In the genomic region with DNA sequence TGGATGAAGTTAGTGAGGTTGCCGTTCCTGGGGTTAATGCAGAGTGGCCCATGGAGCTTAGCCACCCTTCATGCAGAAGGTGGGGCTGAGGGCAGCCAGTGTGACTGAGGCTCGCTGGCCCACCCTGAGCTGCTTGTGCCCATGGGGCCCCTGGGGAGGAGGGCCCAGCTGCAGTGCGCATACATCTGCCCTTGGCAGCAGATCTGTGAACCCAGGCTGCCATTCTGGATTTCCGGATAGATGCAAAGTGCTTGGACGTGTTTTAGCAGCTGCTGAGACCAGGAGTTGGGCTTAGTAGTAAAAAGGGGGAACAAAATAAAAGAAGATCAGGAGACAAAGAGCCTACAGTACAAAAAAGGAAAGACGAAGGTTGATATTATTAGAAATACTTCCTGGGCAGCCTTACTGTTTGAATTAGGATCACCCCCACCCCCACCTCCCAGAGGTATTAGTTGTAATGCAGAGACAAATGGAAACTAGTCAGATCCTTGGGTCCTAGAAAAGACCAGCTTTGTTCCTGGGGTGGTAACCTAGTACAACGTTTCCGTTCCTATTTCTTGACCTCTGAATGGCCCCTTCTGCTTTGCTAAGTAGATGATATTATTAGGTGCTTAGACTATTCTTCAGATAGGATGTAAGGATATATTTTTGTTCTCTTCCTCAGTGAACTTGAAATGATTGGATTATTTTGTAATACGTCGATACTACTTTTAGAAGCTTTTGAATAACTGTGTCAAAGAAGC, we compare ENCODE assay signal across 18 cellular contexts.
DNase-seq lines count a peak whose midpoint lies in the region; ATAC-seq and TF ChIP-seq lines count a peak whose summit lies in the region.
"Had no signal": no experiment of that assay in that cellular context is flagged by ENCODE, and none has a peak within 500 bp of the region (broad histone marks: within the 10 kb centered on the region; RNA-seq: fewer than 3 reads in every experiment).

No MANE protein-coding gene starts in this region.

- H3K4me3 Mint-ChIP-seq in CD14-positive monocyte = no peak overlapping the region
- H3K4me3 Mint-ChIP-seq in CD8-positive, alpha-beta T cell = no peak overlapping the region
- H3K4me3 Mint-ChIP-seq: activated CD8-positive, alpha-beta T cell treated with anti-CD3 and anti-CD28 coated beads for 36 hours; central memory CD8-positive, alpha-beta T cell had no signal

- POLR2A ChIA-PET in CD8-positive, alpha-beta T cell (lab: Charles Lee) = no interaction called here

- no peaks in the 10 kb centered on the region for H3K9me3 Mint-ChIP-seq in CD14-positive monocyte
- no peaks in the 10 kb centered on the region for H3K9me3 Mint-ChIP-seq in CD8-positive, alpha-beta T cell
- H3K9me3 Mint-ChIP-seq: activated CD8-positive, alpha-beta T cell treated with anti-CD3 and anti-CD28 coated beads for 36 hours; central memory CD8-positive, alpha-beta T cell had no signal

- no peak for DNase-seq in CD14-positive monocyte (ENCODE audit: low spot score)
- DNase-seq in MV-4-11 (lab: John Stamatoyannopoulos, UW) = peak; percentile 31
- DNase-seq in esophagus muscularis mucosa (ENCODE audit: extremely low spot score) = no peak
- peak; percentile 58 for DNase-seq in retinal pigment epithelial cell (ENCODE audit: low read depth)
- DNase-seq in CD8-positive, alpha-beta T cell = no peak
- no peak for DNase-seq in NCI-H2081 (lab: John Stamatoyannopoulos, UW)
- no peak for DNase-seq in stimulated activated naive CD8-positive, alpha-beta T cell treated with anti-CD3 and anti-CD28 coated beads, Interleukin-15, Interleukin-2, amounts not matched to agents 100 U/mL and 50 U/mL, for 24 hours
- DNase-seq: activated CD8-positive, alpha-beta T cell treated with anti-CD3 and anti-CD28 coated beads for 36 hours; activated effector memory CD4-positive, alpha-beta T cell treated with Interleukin-2 at 50 U/mL for 16 hours; C1 segment of cervical spinal cord; lower lobe of right lung; NCI-H1092; NCI-H345; ovary; stimulated activated CD4-positive, alpha-beta T cell treated with anti-CD3 and anti-CD28 coated beads, Interleukin-1b, Interleukin-23, amount 100 ng/mL, for 48 hours had no signal

- TF ChIP-seq CTCF in CD14-positive monocyte (IDR thresholded peaks at IDR 0.05) (no peak), esophagus muscularis mucosa (IDR thresholded peaks at IDR 0.05) (no peak), retinal pigment epithelial cell (conservative IDR thresholded peaks at IDR 0.05; ENCODE audit: low read depth, low read length) (no peak)
- no peak for TF ChIP-seq CTCF in CD8-positive, alpha-beta T cell (IDR thresholded peaks at IDR 0.05)

- 32% methylated on average over 9 of the region's 10 CpGs for WGBS in esophagus muscularis mucosa

- no peaks in the 10 kb centered on the region for H3K27me3 ChIP-seq in esophagus muscularis mucosa
- no peaks in the 10 kb centered on the region for H3K27me3 ChIP-seq in CD8-positive, alpha-beta T cell (ENCODE audit: insufficient read depth, low read length)
- H3K27me3 ChIP-seq: ovary had no signal

- H3K4me1 ChIP-seq in esophagus muscularis mucosa = peaks cover 82 to 100% (median 92%) of the 10 kb centered on the region in 4 donors
- H3K4me1 ChIP-seq in CD8-positive, alpha-beta T cell (ENCODE audit: insufficient read depth, low read length) = peaks cover 77% of the 10 kb centered on the region

- CTCF ChIA-PET in CD8-positive, alpha-beta T cell (lab: Charles Lee) = no interaction called here

- no peak for TF ChIP-seq EP300 in esophagus muscularis mucosa (IDR thresholded peaks at IDR 0.05)

- no peaks in the 10 kb centered on the region for H3K9me3 ChIP-seq in esophagus muscularis mucosa
- H3K9me3 ChIP-seq in CD8-positive, alpha-beta T cell (ENCODE audit: low read length) = no peaks in the 10 kb centered on the region
- H3K9me3 ChIP-seq: HAP-1, lower lobe of right lung, ovary had no signal

- H3K27ac ChIP-seq in esophagus muscularis mucosa (replicated peaks in 1 of 4) = peak overlapping the region; percentile 24 to 62 (median 50)
- H3K27ac ChIP-seq in CD8-positive, alpha-beta T cell (ENCODE audit: low read depth, low read length) = no peak overlapping the region
- H3K27ac ChIP-seq: lower lobe of right lung, ovary had no signal

- TF ChIP-seq POLR2A in esophagus muscularis mucosa (IDR thresholded peaks at IDR 0.05; ENCODE audit: low read depth) = no peak

- intact Hi-C loops in CD14-positive monocyte (cut with micrococcal nuclease) (no loop called here), esophagus muscularis mucosa (cut with DNase I) (no loop called here)
- intact Hi-C loops in CD8-positive, alpha-beta T cell (cut with DNase I, micrococcal nuclease) = no loop called here

- no peaks in the 10 kb centered on the region for H3K36me3 ChIP-seq in esophagus muscularis mucosa
- no peaks in the 10 kb centered on the region for H3K36me3 ChIP-seq in CD8-positive, alpha-beta T cell (ENCODE audit: insufficient read depth, low read length)
- H3K36me3 ChIP-seq: HAP-1, lower lobe of right lung, ovary had no signal

- H3K4me1 Mint-ChIP-seq in CD14-positive monocyte = peaks cover 37% of the 10 kb centered on the region
- H3K4me1 Mint-ChIP-seq in CD8-positive, alpha-beta T cell (ENCODE audit: low read depth) = peaks cover 90% of the 10 kb centered on the region

- H3K27me3 Mint-ChIP-seq in CD14-positive monocyte (ENCODE audit: low read depth in 3 of 3) = peaks cover 0 to 3% (median 0%) of the 10 kb centered on the region in 3 donors
- H3K27me3 Mint-ChIP-seq in CD8-positive, alpha-beta T cell (ENCODE audit: low read depth) = no peaks in the 10 kb centered on the region
- H3K27me3 Mint-ChIP-seq: activated CD8-positive, alpha-beta T cell treated with anti-CD3 and anti-CD28 coated beads for 36 hours had no signal

- H3K4me3 ChIP-seq in esophagus muscularis mucosa = no peak overlapping the region
- H3K4me3 ChIP-seq in retinal pigment epithelial cell (ENCODE audit: low read length) = peak overlapping the region; percentile 8
- H3K4me3 ChIP-seq in CD8-positive, alpha-beta T cell (ENCODE audit: low read depth, low read length) = no peak overlapping the region
- H3K4me3 ChIP-seq: HAP-1, lower lobe of right lung, ovary had no signal

- peak overlapping the region in 4 of 7 donors; percentile 21 to 48 (median 31) for H3K27ac Mint-ChIP-seq in CD14-positive monocyte
- H3K27ac Mint-ChIP-seq in CD8-positive, alpha-beta T cell = no peak overlapping the region
- H3K27ac Mint-ChIP-seq: activated CD8-positive, alpha-beta T cell treated with anti-CD3 and anti-CD28 coated beads for 36 hours had no signal

- H3K36me3 Mint-ChIP-seq in CD14-positive monocyte = peaks cover 5% of the 10 kb centered on the region in 2 donors
- no peaks in the 10 kb centered on the region for H3K36me3 Mint-ChIP-seq in CD8-positive, alpha-beta T cell

- ATAC-seq in CD8-positive, alpha-beta T cell = no peak
- no peak for ATAC-seq in GM21619 (IDR thresholded peaks at IDR 0.05; ENCODE audit: unreplicated experiment)
- no peak for ATAC-seq in stimulated activated naive CD8-positive, alpha-beta T cell treated with anti-CD3 and anti-CD28 coated beads, Interleukin-15, Interleukin-2, amounts not matched to agents 100 U/mL and 50 U/mL, for 24 hours
- ATAC-seq: activated CD8-positive, alpha-beta T cell treated with anti-CD3 and anti-CD28 coated beads for 36 hours; lower lobe of right lung had no signal

Comparison
In these comparisons a context has a peak if more than half of its experiments do, and no peak if none do; other contexts are left out.
1. DNase-seq: peak in MV-4-11 (single experiment) and retinal pigment epithelial cell (single experiment); none in CD14-positive monocyte (single experiment), esophagus muscularis mucosa (single experiment), CD8-positive, alpha-beta T cell (0 of 7), NCI-H2081 (0 of 2) and stimulated activated naive CD8-positive, alpha-beta T cell treated with anti-CD3 and anti-CD28 coated beads, Interleukin-15, Interleukin-2, amounts not matched to agents 100 U/mL and 50 U/mL, for 24 hours (single experiment).